In genomic region chr9:25129537-25129936, GRCh38 we compare ENCODE assay signal across 2 cellular contexts.
A peak's percentile ranks its signal among the peaks of the same experiment; 100 is the strongest.
TF ChIP-seq lines count a peak whose summit lies in the region.

No MANE protein-coding gene starts in this region.

TF ChIP-seq in GM23338, 12 proteins besides CTCF, POLR2A, EP300 and RAD21 (continued from another document):
- TF ChIP-seq ZNF462 (CRISPR knock-in tag; IDR thresholded peaks at IDR 0.05) (no peak), JUNB (IDR thresholded peaks at IDR 0.05; ENCODE audit: unreplicated experiment) (no peak), ZNF331 (CRISPR knock-in tag; IDR thresholded peaks at IDR 0.05; ENCODE audit: low read depth) (no peak), EZH2 (IDR thresholded peaks at IDR 0.05; ENCODE audit: low read depth, unreplicated experiment) (no peak), NANOG (IDR thresholded peaks at IDR 0.05; ENCODE audit: borderline replicate concordance) (no peak), CREB1 (CRISPR knock-in tag; IDR thresholded peaks at IDR 0.05; ENCODE audit: low read depth) (no peak), REST (IDR thresholded peaks at IDR 0.05; ENCODE audit: unreplicated experiment) (no peak), STAT1 (IDR thresholded peaks at IDR 0.05; ENCODE audit: unreplicated experiment) (no peak), ETS1 (IDR thresholded peaks at IDR 0.05) (no peak)

TF ChIP-seq in SK-N-SH treated with all-trans-retinoic acid at 6 μM for 48 hours, 23 proteins besides CTCF, POLR2A, EP300 and RAD21 (continued from another document):
- TF ChIP-seq TSHZ2 (CRISPR knock-in tag; IDR thresholded peaks at IDR 0.05) = peak; percentile 96
- TF ChIP-seq TCF4 (CRISPR knock-in tag; IDR thresholded peaks at IDR 0.05; ENCODE audit: borderline replicate concordance) = peak; percentile 89
- TF ChIP-seq ZNF565 (CRISPR knock-in tag; conservative IDR thresholded peaks at IDR 0.05; ENCODE audit: low read depth) = 0 out of 2 replicates have a peak, but pooled peaks have one; percentile 9
- TF ChIP-seq GLIS3 (CRISPR knock-in tag; IDR thresholded peaks at IDR 0.05) = peak; percentile 90
- TF ChIP-seq RARB (CRISPR knock-in tag; IDR thresholded peaks at IDR 0.05) = no peak
- TF ChIP-seq ISL1 (CRISPR knock-in tag; IDR thresholded peaks at IDR 0.05) = peak; percentile 94
- TF ChIP-seq PATZ1 (CRISPR knock-in tag; IDR thresholded peaks at IDR 0.05; ENCODE audit: borderline replicate concordance) = no peak
- no peak for TF ChIP-seq CSDC2 (CRISPR knock-in tag; IDR thresholded peaks at IDR 0.05)
- TF ChIP-seq TOX (CRISPR knock-in tag; IDR thresholded peaks at IDR 0.05; ENCODE audit: borderline replicate concordance) = no peak
- no peak for TF ChIP-seq PPARA (CRISPR knock-in tag; IDR thresholded peaks at IDR 0.05; ENCODE audit: borderline replicate concordance)
- TF ChIP-seq POU6F1 (CRISPR knock-in tag; IDR thresholded peaks at IDR 0.05; ENCODE audit: borderline replicate concordance, low read depth) = no peak; the same call in 1 of the 2 replicates
- TF ChIP-seq OSR1 (CRISPR knock-in tag; IDR thresholded peaks at IDR 0.05) = no peak
- TF ChIP-seq ESRRG (CRISPR knock-in tag; IDR thresholded peaks at IDR 0.05) = peak; percentile 68; the same call in 1 of the 2 replicates
- no peak for TF ChIP-seq ZFP3 (CRISPR knock-in tag; IDR thresholded peaks at IDR 0.05)
- no peak for TF ChIP-seq ZNF70 (CRISPR knock-in tag; IDR thresholded peaks at IDR 0.05)
- peak; percentile 53; the same call in 1 of the 2 replicates for TF ChIP-seq ZNF8 (CRISPR knock-in tag; IDR thresholded peaks at IDR 0.05)
- no peak for TF ChIP-seq ZC3H10 (CRISPR knock-in tag; IDR thresholded peaks at IDR 0.05)
TF ChIP-seq in SK-N-SH treated with all-trans-retinoic acid at 6 μM for 48 hours: peak in this region for 9.
